ENCODE assay signal across 21 cellular contexts in the genomic region with DNA sequence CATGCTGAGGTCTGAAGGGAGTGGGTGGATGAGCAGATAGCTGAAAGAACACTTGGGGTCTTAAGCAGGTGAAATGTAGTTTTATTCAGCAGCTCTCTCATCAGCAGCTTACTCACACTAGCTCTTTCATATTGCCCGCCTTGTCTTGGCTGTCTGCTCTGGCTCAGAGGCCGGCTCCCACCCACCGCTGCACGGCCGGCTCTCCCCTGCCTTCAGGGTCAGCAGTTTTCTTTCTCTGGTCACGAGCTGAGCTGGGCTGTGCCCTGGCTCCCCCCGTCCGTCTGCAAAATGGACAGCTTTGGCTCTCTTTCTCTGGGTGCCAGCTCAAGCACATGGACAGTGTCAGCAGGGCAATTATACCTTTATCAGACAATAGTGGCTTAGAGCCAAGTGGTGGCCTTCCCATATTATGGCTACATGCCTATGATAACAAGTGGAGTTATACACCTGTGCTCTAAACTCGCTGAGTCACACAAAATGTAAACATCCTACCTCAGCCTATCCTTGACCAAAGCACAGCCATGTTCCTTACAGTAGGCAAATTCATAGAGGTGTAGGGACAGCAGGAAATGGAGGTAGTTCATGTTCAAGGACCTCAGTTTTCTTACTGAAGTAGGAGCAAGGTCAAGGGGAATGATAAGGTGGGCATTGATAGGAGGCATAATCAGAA.
"Had no signal": no experiment of that assay in that cellular context is flagged by ENCODE, and none has a peak within 500 bp of the region (broad histone marks: within the 10 kb centered on the region; RNA-seq: fewer than 3 reads in every experiment).

No MANE protein-coding gene starts in this region.

- H3K27ac ChIP-seq: epithelial cell of prostate, esophagus muscularis mucosa, gastroesophageal sphincter, psoas muscle, spleen, tibial artery, upper lobe of left lung, uterus had no signal

- DNase-seq: effector memory CD8-positive, alpha-beta T cell; glutamatergic neuron; left cardiac atrium; mesendoderm; naive thymus-derived CD4-positive, alpha-beta T cell; nephron progenitor cell; psoas muscle; retina; spleen; stimulated activated CD4-positive, alpha-beta T cell treated with anti-CD3 and anti-CD28 coated beads, Interleukin-15, amount 100 ng/mL, for 24 hours; stimulated activated CD4-positive, alpha-beta T cell treated with anti-CD3 and anti-CD28 coated beads, Interleukin-1b, Interleukin-23, amount 100 ng/mL, for 48 hours; stimulated activated CD4-positive, alpha-beta T cell treated with anti-CD3 and anti-CD28 coated beads, Interleukin-4, amount 100 ng/mL, for 24 hours; tibial artery; uterus had no signal

- FAIRE-seq: keratinocyte had no signal

- H3K36me3 ChIP-seq: esophagus muscularis mucosa, gastroesophageal sphincter, spleen, tibial artery, upper lobe of left lung, uterus had no signal

- H3K4me3 ChIP-seq: esophagus muscularis mucosa, gastroesophageal sphincter, psoas muscle, spleen, tibial artery, upper lobe of left lung, uterus had no signal

- H3K27me3 ChIP-seq: esophagus muscularis mucosa, gastroesophageal sphincter, tibial artery, upper lobe of left lung, uterus had no signal

- ATAC-seq: effector memory CD8-positive, alpha-beta T cell; gastroesophageal sphincter; left cardiac atrium; naive thymus-derived CD4-positive, alpha-beta T cell; psoas muscle; sciatic nerve; stimulated activated memory B cell treated with anti-CD40 and anti-IgM and Interleukin-4, amounts not matched to agents 10 μg/mL and 1 μg/mL and 100 μg/mL, for 72 hours had no signal

- H3K4me1 ChIP-seq: esophagus muscularis mucosa, gastroesophageal sphincter, psoas muscle, spleen, tibial artery, upper lobe of left lung, uterus had no signal

- H3K9me3 ChIP-seq: esophagus muscularis mucosa, gastroesophageal sphincter, psoas muscle, spleen, tibial artery, upper lobe of left lung, uterus had no signal
